In the genomic region with DNA sequence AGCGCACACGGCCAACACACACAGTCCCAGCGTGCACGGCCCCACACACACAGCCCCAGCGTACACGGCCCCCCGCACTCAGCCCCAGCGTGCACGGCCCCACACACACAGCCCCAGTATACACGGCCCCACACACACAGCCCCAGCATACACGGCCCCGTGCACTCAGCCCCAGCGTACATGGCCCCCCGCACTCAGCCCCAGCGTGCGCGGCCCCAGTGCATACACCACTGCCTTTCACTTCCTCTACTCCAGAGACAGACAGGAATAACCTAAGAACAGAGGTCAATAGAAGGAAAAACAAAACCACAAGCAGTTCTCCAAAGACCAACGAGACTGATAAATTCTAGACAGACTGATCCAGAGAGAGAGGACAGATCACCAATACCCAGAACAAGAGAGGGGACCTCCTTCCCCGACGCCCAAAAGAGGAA, we compare ENCODE assay signal across 9 cellular contexts. TPM values are rescaled to one million over a fixed set of nuclear protein-coding genes. Genes with fewer than 3 reads are reported as not detected.
DNase-seq lines count a peak whose midpoint lies in the region; ATAC-seq and TF ChIP-seq lines count a peak whose summit lies in the region.
"Had no signal": no experiment of that assay in that cellular context is flagged by ENCODE, and none has a peak within 500 bp of the region (broad histone marks: within the 10 kb centered on the region; RNA-seq: fewer than 3 reads in every experiment).

No MANE protein-coding gene starts in this region.

- intact Hi-C loops in activated B cell treated with CpG ODN at 0.5 μM for 24 hours (cut with micrococcal nuclease): loop anchor here (2.0 kb wide), 1 partner anchor 58 kb away; a partner anchor contains a TSS

- peaks cover 29% of the 10 kb centered on the region for H3K36me3 Mint-ChIP-seq in stimulated activated naive CD8-positive, alpha-beta T cell treated with anti-CD3 and anti-CD28 coated beads, Interleukin-15, Interleukin-2, amounts not matched to agents 100 ng/mL and 50 ng/mL, for 24 hours (ENCODE audit: low read depth)
- H3K36me3 Mint-ChIP-seq in activated B cell treated with CpG ODN at 0.5 μM for 24 hours (ENCODE audit: low read depth) (peaks cover 28% of the 10 kb centered on the region), memory B cell (peaks cover 15% of the 10 kb centered on the region)

- H3K9me3 Mint-ChIP-seq in stimulated activated naive CD8-positive, alpha-beta T cell treated with anti-CD3 and anti-CD28 coated beads, Interleukin-15, Interleukin-2, amounts not matched to agents 100 ng/mL and 50 ng/mL, for 24 hours: peaks cover 11% of the 10 kb centered on the region
- H3K9me3 Mint-ChIP-seq in activated B cell treated with CpG ODN at 0.5 μM for 24 hours: peaks cover 2% of the 10 kb centered on the region
- peaks cover 2% of the 10 kb centered on the region for H3K9me3 Mint-ChIP-seq in memory B cell

- TF ChIP-seq CTCF in activated B cell treated with CpG ODN at 0.5 μM for 24 hours (IDR thresholded peaks at IDR 0.05): no peak
- no peak for TF ChIP-seq CTCF in GM10248 (IDR thresholded peaks at IDR 0.05; ENCODE audit: control extremely low read depth, extremely low read depth, low read depth, missing control alignments)

- POLR2A ChIA-PET in activated B cell treated with CpG ODN at 0.5 μM for 24 hours (lab: Charles Lee) (no interaction called here), GM10248 (lab: Yijun Ruan, JAX) (no interaction called here)

- H3K4me3 Mint-ChIP-seq in stimulated activated naive CD8-positive, alpha-beta T cell treated with anti-CD3 and anti-CD28 coated beads, Interleukin-15, Interleukin-2, amounts not matched to agents 100 ng/mL and 50 ng/mL, for 24 hours: peak overlapping the region; percentile 49
- H3K4me3 Mint-ChIP-seq in activated B cell treated with CpG ODN at 0.5 μM for 24 hours (peak overlapping the region; percentile 58), memory B cell (peak overlapping the region; percentile 82)

- H3K27ac Mint-ChIP-seq in stimulated activated naive CD8-positive, alpha-beta T cell treated with anti-CD3 and anti-CD28 coated beads, Interleukin-15, Interleukin-2, amounts not matched to agents 100 ng/mL and 50 ng/mL, for 24 hours: peak overlapping the region; percentile 45
- H3K27ac Mint-ChIP-seq in activated B cell treated with CpG ODN at 0.5 μM for 24 hours: peak overlapping the region; percentile 3
- peak overlapping the region; percentile 66 for H3K27ac Mint-ChIP-seq in memory B cell

- no peak for DNase-seq in stimulated activated naive CD8-positive, alpha-beta T cell treated with anti-CD3 and anti-CD28 coated beads, Interleukin-15, Interleukin-2, amounts not matched to agents 100 U/mL and 50 U/mL, for 24 hours
- DNase-seq in activated B cell treated with CpG ODN at 0.5 μM for 24 hours (peak; percentile 17), memory B cell (ENCODE audit: low spot score in 2 of 2) (no peak), NCI-H2029 treated with DMSO at 0.1 percent for 48 hours (lab: John Stamatoyannopoulos, UW) (no peak), GM10248 (ENCODE audit: extremely low spot score) (no peak)
- DNase-seq in stimulated activated CD4-positive, alpha-beta T cell treated with anti-CD3 and anti-CD28 coated beads, Interleukin-4, amount 100 ng/mL, for 24 hours: no peak
- DNase-seq: COR-L47 had no signal

- no peaks in the 10 kb centered on the region for H3K27me3 Mint-ChIP-seq in stimulated activated naive CD8-positive, alpha-beta T cell treated with anti-CD3 and anti-CD28 coated beads, Interleukin-15, Interleukin-2, amounts not matched to agents 100 ng/mL and 50 ng/mL, for 24 hours
- H3K27me3 Mint-ChIP-seq in activated B cell treated with CpG ODN at 0.5 μM for 24 hours: no peaks in the 10 kb centered on the region
- H3K27me3 Mint-ChIP-seq in memory B cell: no peaks in the 10 kb centered on the region

- no peak for ATAC-seq in stimulated activated naive CD8-positive, alpha-beta T cell treated with anti-CD3 and anti-CD28 coated beads, Interleukin-15, Interleukin-2, amounts not matched to agents 100 U/mL and 50 U/mL, for 24 hours
- ATAC-seq in activated B cell treated with CpG ODN at 0.5 μM for 24 hours (ENCODE audit: low read depth) (peak; percentile 93), memory B cell (ENCODE audit: low read depth) (peak; percentile 88), HG03460 (IDR thresholded peaks at IDR 0.05; ENCODE audit: unreplicated experiment) (no peak)

- peaks cover 44% of the 10 kb centered on the region for H3K4me1 Mint-ChIP-seq in stimulated activated naive CD8-positive, alpha-beta T cell treated with anti-CD3 and anti-CD28 coated beads, Interleukin-15, Interleukin-2, amounts not matched to agents 100 ng/mL and 50 ng/mL, for 24 hours (ENCODE audit: low read depth)
- H3K4me1 Mint-ChIP-seq in activated B cell treated with CpG ODN at 0.5 μM for 24 hours (peaks cover 50% of the 10 kb centered on the region), memory B cell (peaks cover 40% of the 10 kb centered on the region)

- CTCF ChIA-PET in activated B cell treated with CpG ODN at 0.5 μM for 24 hours (lab: Charles Lee): no interaction called here
- CTCF ChIA-PET in GM10248 (lab: Yijun Ruan, JAX): no interaction called here

RNA-seq across cellular contexts. Expression of a gene that starts 17.1 kb away (rescaled TPM):
- total RNA-seq in activated B cell treated with CpG ODN at 0.5 μM for 24 hours: 159 and 172 TPM in 2 replicates

RNA-seq across cellular contexts. Expression of a gene that starts 17.2 kb away (rescaled TPM):
- total RNA-seq in activated B cell treated with CpG ODN at 0.5 μM for 24 hours: 24.5 and 28.8 TPM in 2 replicates

RNA-seq across cellular contexts. Expression of a gene that starts 58.3 kb away (rescaled TPM):
- 16.3 and 16.4 TPM in 2 replicates for total RNA-seq in activated B cell treated with CpG ODN at 0.5 μM for 24 hours

Comparison
In these comparisons a context has a peak if more than half of its experiments do, and no peak if none do; other contexts are left out.
1. H3K27ac Mint-ChIP-seq: peak in every context shown above with its lines; median percentile 66 in memory B cell; 45 in stimulated activated naive CD8-positive, alpha-beta T cell treated with anti-CD3 and anti-CD28 coated beads, Interleukin-15, Interleukin-2, amounts not matched to agents 100 ng/mL and 50 ng/mL, for 24 hours; 3 in activated B cell treated with CpG ODN at 0.5 μM for 24 hours.
2. ATAC-seq: peak in activated B cell treated with CpG ODN at 0.5 μM for 24 hours (single experiment) and memory B cell (single experiment); none in stimulated activated naive CD8-positive, alpha-beta T cell treated with anti-CD3 and anti-CD28 coated beads, Interleukin-15, Interleukin-2, amounts not matched to agents 100 U/mL and 50 U/mL, for 24 hours (single experiment) and HG03460 (single experiment).
3. Peak in every context shown above with its lines, with median percentiles within 50 percentile points of each other: H3K4me3 Mint-ChIP-seq.